ENCODE assay signal across 8 cellular contexts in the genomic region with DNA sequence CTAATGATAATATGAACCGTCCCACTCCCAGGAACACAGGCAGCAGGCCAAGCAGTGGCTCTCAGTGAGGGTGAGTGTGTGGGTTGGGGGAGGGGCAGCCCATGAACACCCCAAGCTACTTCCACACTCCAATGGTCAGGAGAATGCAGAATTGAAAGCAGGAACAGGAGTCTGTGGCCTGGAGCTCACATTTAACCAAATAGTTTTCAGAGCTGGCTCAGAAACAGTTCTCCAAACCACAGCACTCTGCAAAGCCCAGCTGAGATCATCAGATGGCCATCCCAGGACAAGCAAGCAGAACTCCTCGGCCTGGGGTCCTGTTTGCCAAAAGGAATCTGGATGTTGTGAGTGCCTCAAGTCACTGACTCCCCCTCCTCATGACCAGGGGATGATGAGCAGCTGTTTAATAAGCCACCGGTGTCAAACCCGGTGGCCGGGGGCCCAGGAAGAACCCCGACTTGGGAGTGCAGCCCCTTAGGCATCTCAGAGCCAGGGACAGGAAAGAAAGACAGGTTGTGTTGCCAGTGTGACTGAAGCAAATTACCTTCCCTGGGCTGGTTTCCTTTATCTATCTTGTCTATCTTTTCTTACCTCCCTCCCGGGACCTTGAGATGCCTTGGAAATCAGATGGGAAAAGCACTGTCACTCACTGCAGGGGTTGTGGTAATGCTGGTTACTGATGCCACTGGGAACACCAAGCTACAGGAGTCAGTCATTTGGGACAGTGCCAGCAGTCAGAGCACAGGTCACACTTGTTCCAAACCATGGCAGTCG. TPM values are rescaled to one million over a fixed set of nuclear protein-coding genes. Genes with fewer than 3 reads are reported as not detected.
DNase-seq lines count a peak whose midpoint lies in the region; ATAC-seq and TF ChIP-seq lines count a peak whose summit lies in the region.

No MANE protein-coding gene starts in this region.

- in situ Hi-C loops in brain microvascular endothelial cell (cut with HindIII; ENCODE audit: low pct_ligation_motif_present, low sequenced_read_pairs): no loop called here

- POLR2A ChIA-PET in activated CD4-positive, alpha-beta memory T cell treated with anti-CD3 and anti-CD28 coated beads, Interleukin-2, amount 10 ng/mL, durations not matched to agents 7 days and 5 days (lab: Charles Lee): no interaction called here

- H3K27me3 ChIP-seq in HUES64 (ENCODE audit: insufficient read depth, low read length) (no peaks in the 10 kb centered on the region), brain microvascular endothelial cell (replicated peaks) (no peaks in the 10 kb centered on the region)

- peaks cover 28% of the 10 kb centered on the region for H3K4me1 ChIP-seq in HUES64 (ENCODE audit: insufficient read depth, low read length)

- 44% methylated on average over 7 of the region's 8 CpGs for WGBS in HUES64

- H3K4me3 Mint-ChIP-seq in activated CD4-positive, alpha-beta memory T cell treated with anti-CD3 and anti-CD28 coated beads, Interleukin-2, amount 10 ng/mL, durations not matched to agents 7 days and 5 days: no peak overlapping the region

- peak; percentile 63 for ATAC-seq in GM19438 (IDR thresholded peaks at IDR 0.05; ENCODE audit: low read depth, unreplicated experiment)

- no peaks in the 10 kb centered on the region for H3K27me3 Mint-ChIP-seq in activated CD4-positive, alpha-beta memory T cell treated with anti-CD3 and anti-CD28 coated beads, Interleukin-2, amount 10 ng/mL, durations not matched to agents 7 days and 5 days

- H3K9ac ChIP-seq in HUES64 (ENCODE audit: low read depth, low read length): no peak overlapping the region

- H3K4me1 Mint-ChIP-seq in activated CD4-positive, alpha-beta memory T cell treated with anti-CD3 and anti-CD28 coated beads, Interleukin-2, amount 10 ng/mL, durations not matched to agents 7 days and 5 days: peaks cover 13% of the 10 kb centered on the region

- TF ChIP-seq CTCF in AG09309 (IDR thresholded peaks at IDR 0.05; ENCODE audit: control insufficient read depth, insufficient read depth, low read depth, low read length, missing control alignments): no peak
- TF ChIP-seq CTCF in brain microvascular endothelial cell (IDR thresholded peaks at IDR 0.05; ENCODE audit: low read depth, low read length, missing control alignments): no peak

- H3K9me3 Mint-ChIP-seq in activated CD4-positive, alpha-beta memory T cell treated with anti-CD3 and anti-CD28 coated beads, Interleukin-2, amount 10 ng/mL, durations not matched to agents 7 days and 5 days: no peaks in the 10 kb centered on the region

- H3K36me3 ChIP-seq in HUES64 (ENCODE audit: insufficient read depth, low read length) (no peaks in the 10 kb centered on the region), brain microvascular endothelial cell (replicated peaks) (no peaks in the 10 kb centered on the region)

- CTCF ChIA-PET in activated CD4-positive, alpha-beta memory T cell treated with anti-CD3 and anti-CD28 coated beads, Interleukin-2, amount 10 ng/mL, durations not matched to agents 7 days and 5 days (lab: Charles Lee): no interaction called here

- DNase-seq in AG09309 (ENCODE audit: low read depth): peak; percentile 51
- DNase-seq in brain microvascular endothelial cell: peak; percentile 67
- DNase-seq in midbrain (lab: John Stamatoyannopoulos, UW): peak; percentile 39
- no peak for DNase-seq in NCI-H526 treated with DMSO at 0.1 percent for 48 hours (lab: John Stamatoyannopoulos, UW)
- DNase-seq in activated CD4-positive, alpha-beta memory T cell treated with anti-CD3 and anti-CD28 coated beads, Interleukin-2, amount 10 ng/mL, durations not matched to agents 7 days and 5 days: no peak
- DNase-seq in stimulated activated naive CD4-positive, alpha-beta T cell treated with Interleukin-2 at 50 U/mL for 16 hours (lab: John Stamatoyannopoulos, UW): no peak

- H3K9me3 ChIP-seq in HUES64 (ENCODE audit: insufficient read depth, low read depth, low read length): no peaks in the 10 kb centered on the region

- no peak overlapping the region for H3K27ac Mint-ChIP-seq in activated CD4-positive, alpha-beta memory T cell treated with anti-CD3 and anti-CD28 coated beads, Interleukin-2, amount 10 ng/mL, durations not matched to agents 7 days and 5 days

- H3K27ac ChIP-seq in HUES64 (ENCODE audit: low read depth, low read length) (peak overlapping the region; percentile 56), brain microvascular endothelial cell (peak overlapping the region; percentile 44)

- no peak overlapping the region for H3K4me3 ChIP-seq in AG09309 (ENCODE audit: control insufficient read depth, low read depth, low read length)
- no peak overlapping the region for H3K4me3 ChIP-seq in HUES64 (ENCODE audit: low read length)
- no peak overlapping the region for H3K4me3 ChIP-seq in brain microvascular endothelial cell (ENCODE audit: low read depth, low read length)

- H3K36me3 Mint-ChIP-seq in activated CD4-positive, alpha-beta memory T cell treated with anti-CD3 and anti-CD28 coated beads, Interleukin-2, amount 10 ng/mL, durations not matched to agents 7 days and 5 days (ENCODE audit: low read depth): no peaks in the 10 kb centered on the region

RNA-seq across cellular contexts. Expression of gene DEGS1, which starts 20.4 kb away (rescaled TPM):
- polyA plus RNA-seq in HUES64 (2013, experiment 1 of 2): 43.6 TPM
- 44.3 TPM for polyA plus RNA-seq in HUES64 (2013, experiment 2 of 2)
- total RNA-seq in activated CD4-positive, alpha-beta memory T cell treated with anti-CD3 and anti-CD28 coated beads, Interleukin-2, amount 10 ng/mL, durations not matched to agents 7 days and 5 days: 10 to 100 TPM; 69.2 to 69.5 TPM

Comparison
In these comparisons a context has a peak if more than half of its experiments do, and no peak if none do; other contexts are left out.
1. DNase-seq: peak in AG09309 (single experiment), brain microvascular endothelial cell (single experiment) and midbrain (single experiment); none in NCI-H526 treated with DMSO at 0.1 percent for 48 hours (single experiment), activated CD4-positive, alpha-beta memory T cell treated with anti-CD3 and anti-CD28 coated beads, Interleukin-2, amount 10 ng/mL, durations not matched to agents 7 days and 5 days (single experiment) and stimulated activated naive CD4-positive, alpha-beta T cell treated with Interleukin-2 at 50 U/mL for 16 hours (single experiment).